ENCODE assay signal across 11 cellular contexts in genomic region chr6:154932562-154933027, GRCh38.
A peak's percentile ranks its signal among the peaks of the same experiment; 100 is the strongest.
DNase-seq lines count a peak whose midpoint lies in the region; ATAC-seq, FAIRE-seq and TF ChIP-seq lines count a peak whose summit lies in the region.
"Had no signal": no experiment of that assay in that cellular context is flagged by ENCODE, and none has a peak within 500 bp of the region (broad histone marks: within the 10 kb centered on the region; RNA-seq: fewer than 3 reads in every experiment).

No MANE protein-coding gene starts in this region.

- peak; percentile 32; the same call in 2 of the 3 replicates for ATAC-seq in K562
- ATAC-seq in HG02798 (IDR thresholded peaks at IDR 0.05; ENCODE audit: poor library complexity, unreplicated experiment), result no peak
- no peak for ATAC-seq in GM18517 (IDR thresholded peaks at IDR 0.05; ENCODE audit: unreplicated experiment)

- no peak for TF ChIP-seq POLR2A in K562 (conservative IDR thresholded peaks at IDR 0.05)

- WGBS in K562 (ENCODE audit: insufficient coverage, low coverage, missing lambda C conversion rate), result 20% methylated on average over 4 of the region's 4 CpGs

- H4K20me1 ChIP-seq in K562 (replicated peaks; ENCODE audit: control insufficient read depth, insufficient read depth, low read length), result 0 out of 2 replicates have a peak, but pooled peaks cover 4% of the 10 kb centered on the region

- no peak for TF ChIP-seq RAD21 in K562 (CRISPR knock-in tag; conservative IDR thresholded peaks at IDR 0.05 in 1 of 2, IDR thresholded peaks at IDR 0.05 in 1 of 2)

- H3K27ac ChIP-seq in HUES6 (ENCODE audit: low read depth, low read length) (peak overlapping the region; percentile 80; the same call in 1 of the 2 replicates), K562 (ENCODE audit: extremely low read depth, low read depth, low read length) (no peak overlapping the region)

- intact Hi-C loops in K562 (cut with micrococcal nuclease), result no loop called here

- POLR2A ChIA-PET in K562 (lab: Yijun Ruan, JAX), result interaction anchor here (1.0 kb wide), 1 partner anchor 10 kb away, joined by 3 read pairs; no protein-coding TSS in a partner anchor

- TF ChIP-seq EP300 in K562 (IDR thresholded peaks at IDR 0.05; ENCODE audit: low read length), result no peak

- no TSS peak for BruUV-seq in K562 (replicated peaks; lab: Mats Ljungman, UMichigan)

- TF ChIP-seq CTCF in AG09319 (IDR thresholded peaks at IDR 0.05; ENCODE audit: low read depth, low read length), result no peak
- no peak for TF ChIP-seq CTCF in K562 (IDR thresholded peaks at IDR 0.05 in 2 of 3, conservative IDR thresholded peaks at IDR 0.05 in 1 of 3; ENCODE audit: insufficient read depth in 2 of 3, low read depth in 1 of 3, low read length in 3 of 3)
- no peak for TF ChIP-seq CTCF in kidney epithelial cell (IDR thresholded peaks at IDR 0.05; ENCODE audit: insufficient read depth, low read length, poor library complexity, severe bottlenecking)

- CTCF ChIA-PET in K562 (lab: Yijun Ruan, JAX; ENCODE audit: low intra/inter-chr PET ratio), result no interaction called here

- H3K4me3 ChIP-seq in HUES6 (ENCODE audit: low read depth, low read length), result peak overlapping the region; percentile 6; the same call in 1 of the 2 replicates
- H3K4me3 ChIP-seq in K562, result no peak overlapping the region
- no peak overlapping the region for H3K4me3 ChIP-seq in kidney epithelial cell (ENCODE audit: low read depth, low read length)

- no peaks in the 10 kb centered on the region for H3K79me2 ChIP-seq in K562 (ENCODE audit: control insufficient read depth, insufficient read depth, low read length)

- peak; percentile 89 for FAIRE-seq in K562 (lab: Jason Lieb, UNC)

- H2AFZ ChIP-seq in K562 (ENCODE audit: low read depth, low read length), result no peak overlapping the region

- H3K9ac ChIP-seq in HUES6 (ENCODE audit: low read length) (peak overlapping the region; percentile 52), K562 (ENCODE audit: insufficient read depth in 1 of 2, low read depth in 2 of 2, low read length in 2 of 2) (no peak overlapping the region)

- H3K4me1 ChIP-seq in HUES6 (ENCODE audit: control insufficient read depth, insufficient read depth, low read length) (peaks cover 36% of the 10 kb centered on the region), K562 (replicated peaks in 1 of 2; ENCODE audit: control insufficient read depth in 2 of 2, insufficient read depth in 2 of 2, low read length in 2 of 2) (peaks cover 0 to 15% of the 10 kb centered on the region in 2 experiments; a peak in 3 of 5 replicates)

- in situ Hi-C loops in K562 (cut with MboI), result loop anchor here (5.0 kb wide), 1 partner anchor 240 kb away; no protein-coding TSS in a partner anchor

- no peaks in the 10 kb centered on the region for H3K9me1 ChIP-seq in K562 (ENCODE audit: control insufficient read depth, insufficient read depth, low read length)

- H3K27me3 ChIP-seq in HUES6 (ENCODE audit: control insufficient read depth, insufficient read depth, low read length), result no peaks in the 10 kb centered on the region
- no peaks in the 10 kb centered on the region for H3K27me3 ChIP-seq in K562 (ENCODE audit: control insufficient read depth in 2 of 2, insufficient read depth in 2 of 2, low read length in 2 of 2)
- no peaks in the 10 kb centered on the region for H3K27me3 ChIP-seq in kidney epithelial cell (ENCODE audit: control insufficient read depth, insufficient read depth, low read length)

- H3K36me3 ChIP-seq in HUES6 (ENCODE audit: control insufficient read depth, insufficient read depth, low read length) (no peaks in the 10 kb centered on the region), K562 (ENCODE audit: control insufficient read depth, insufficient read depth, low read length) (no peaks in the 10 kb centered on the region), kidney epithelial cell (ENCODE audit: control insufficient read depth, insufficient read depth, low read length) (no peaks in the 10 kb centered on the region)

- H3K9me3 ChIP-seq in HUES6 (ENCODE audit: control insufficient read depth, insufficient read depth, low read depth, low read length), result no peaks in the 10 kb centered on the region
- H3K9me3 ChIP-seq in K562 (replicated peaks; ENCODE audit: control insufficient read depth, insufficient read depth, low read depth, low read length), result no peaks in the 10 kb centered on the region

- DNase-seq in AG09319 (ENCODE audit: extremely low read depth, low read depth), result peak; percentile 52
- peak in 1 of 4 experiments; percentile 23 for DNase-seq in K562 (ENCODE audit: extremely low read depth in 1 of 4, low spot score in 3 of 4)
- DNase-seq in kidney epithelial cell (ENCODE audit: low read depth), result peak; percentile 42
- DNase-seq in GM19240 (ENCODE audit: insufficient read length, low spot score), result no peak
- DNase-seq in NCI-H524 treated with DMSO at 0.1 percent for 48 hours (lab: John Stamatoyannopoulos, UW), result no peak
- DNase-seq: effector CD8-positive, alpha-beta T cell; NCI-H1694 treated with DMSO at 0.1 percent for 48 hours; stimulated activated CD4-positive, alpha-beta T cell treated with anti-CD3 and anti-CD28 coated beads, Interleukin-4, amount 100 ng/mL, for 4 hours had no signal

- no peak overlapping the region for H3K4me2 ChIP-seq in K562 (ENCODE audit: insufficient read depth, low read length)

TF ChIP-seq in K562, 482 proteins besides CTCF, POLR2A, EP300 and RAD21:
- TF ChIP-seq JUND (IDR thresholded peaks at IDR 0.05; ENCODE audit: borderline replicate concordance, low read depth, low read length) (peak; percentile 73; the same call in 1 of the 2 replicates), JUND (tag; IDR thresholded peaks at IDR 0.05; ENCODE audit: borderline replicate concordance, low read depth, low read length) (peak; percentile 65; the same call in 1 of the 3 replicates), SRF (CRISPR knock-in tag; IDR thresholded peaks at IDR 0.05) (no peak), FOSL1 (tag; conservative IDR thresholded peaks at IDR 0.05) (peak; percentile 74), ARID1B (IDR thresholded peaks at IDR 0.05) (0 out of 2 replicates have a peak, but pooled peaks have one; percentile 13), E2F3 (CRISPR knock-in tag; IDR thresholded peaks at IDR 0.05) (no peak), ZNF57 (CRISPR knock-in tag; IDR thresholded peaks at IDR 0.05) (no peak), JUN (IDR thresholded peaks at IDR 0.05; ENCODE audit: borderline replicate concordance, low read depth, low read length) (peak; percentile 74; the same call in 1 of the 2 replicates), JUN (CRISPR knock-in tag; IDR thresholded peaks at IDR 0.05; ENCODE audit: borderline replicate concordance) (no peak), GABPB1 (CRISPR knock-in tag; IDR thresholded peaks at IDR 0.05) (no peak)
- TF ChIP-seq, protein P1, sequence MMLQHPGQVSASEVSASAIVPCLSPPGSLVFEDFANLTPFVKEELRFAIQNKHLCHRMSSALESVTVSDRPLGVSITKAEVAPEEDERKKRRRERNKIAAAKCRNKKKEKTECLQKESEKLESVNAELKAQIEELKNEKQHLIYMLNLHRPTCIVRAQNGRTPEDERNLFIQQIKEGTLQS (IDR thresholded peaks at IDR 0.05), result peak; percentile 75
- TF ChIP-seq, protein P1 (CRISPR knock-in tag; conservative IDR thresholded peaks at IDR 0.05), result no peak

Comparison
In these comparisons a context has a peak if more than half of its experiments do, and no peak if none do; other contexts are left out.
1. DNase-seq: peak in AG09319 (single experiment) and kidney epithelial cell (single experiment); none in GM19240 (single experiment) and NCI-H524 treated with DMSO at 0.1 percent for 48 hours (single experiment).